Comparison of ENCODE assay signal across 18 cellular contexts in the genomic region with DNA sequence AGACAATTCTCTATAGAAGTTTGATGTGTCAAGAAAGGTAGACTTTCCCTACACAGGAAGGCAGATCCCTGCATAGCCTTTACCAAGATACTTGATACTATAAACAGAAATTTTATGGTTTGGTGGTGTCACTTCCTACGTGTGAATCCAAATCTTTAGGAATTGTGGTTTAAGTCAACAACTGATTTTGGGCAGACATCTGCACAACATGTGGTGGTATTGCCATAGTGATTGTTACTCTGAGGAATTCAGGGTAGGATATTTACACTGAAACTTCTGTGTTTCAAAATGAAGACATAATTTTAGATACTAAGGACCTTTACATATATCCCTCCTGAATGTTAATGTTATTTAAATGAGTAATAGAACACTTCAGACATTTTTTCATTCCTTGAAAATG.
DNase-seq lines count a peak whose midpoint lies in the region; TF ChIP-seq lines count a peak whose summit lies in the region.
"Had no signal": no experiment of that assay in that cellular context is flagged by ENCODE, and none has a peak within 500 bp of the region (broad histone marks: within the 10 kb centered on the region; RNA-seq: fewer than 3 reads in every experiment).

No MANE protein-coding gene starts in this region.

- H3K27me3 ChIP-seq in adipocyte (replicated peaks; ENCODE audit: control insufficient read depth, insufficient read depth, low read length) (no peaks in the 10 kb centered on the region), subcutaneous abdominal adipose tissue (ENCODE audit: control insufficient read depth in 5 of 5, insufficient read depth in 4 of 5, low read length in 5 of 5) (no peaks in the 10 kb centered on the region)
- H3K27me3 ChIP-seq: cardiac muscle cell, right lobe of liver had no signal

- H3K9ac ChIP-seq in adipocyte (ENCODE audit: low read length) = peak overlapping the region; percentile 27
- no peak overlapping the region for H3K9ac ChIP-seq in subcutaneous abdominal adipose tissue (ENCODE audit: low read length in 5 of 5)

- TF ChIP-seq CTCF in fibroblast of the aortic adventitia (IDR thresholded peaks at IDR 0.05; ENCODE audit: insufficient read depth, low read length) = no peak

- DNase-seq in GM04504 (ENCODE audit: low read depth) (peak; percentile 80), adipocyte (ENCODE audit: low read depth) (peak; percentile 59), fibroblast of the aortic adventitia (ENCODE audit: low read depth) (peak; percentile 63), NCI-H524 (lab: John Stamatoyannopoulos, UW) (no peak), NCI-H1694 (lab: John Stamatoyannopoulos, UW) (no peak)
- no peak for DNase-seq in activated CD4-positive, CD25-positive, alpha-beta regulatory T cell (lab: John Stamatoyannopoulos, UW)
- DNase-seq: activated CD4-positive, CD25-positive, alpha-beta regulatory T cell treated with anti-CD3 and anti-CD28 coated beads, Interleukin-2, amount 50 U/mL, for 72 hours; COR-L47; effector memory CD4-positive, alpha-beta T cell; immature natural killer cell; NCI-H446; right lobe of liver; Right ventricle myocardium superior; stimulated activated CD4-positive, alpha-beta T cell treated with anti-CD3 and anti-CD28 coated beads, Interleukin-2, amount 100 ng/mL, for 48 hours had no signal

- H3K36me3 ChIP-seq in adipocyte (ENCODE audit: control insufficient read depth, insufficient read depth, low read length, severe bottlenecking) (no peaks in the 10 kb centered on the region), subcutaneous abdominal adipose tissue (ENCODE audit: control insufficient read depth in 5 of 5, insufficient read depth in 5 of 5, low read length in 5 of 5) (peaks cover 0 to 2% (median 0%) of the 10 kb centered on the region in 5 donors)
- H3K36me3 ChIP-seq: cardiac muscle cell, right lobe of liver, thoracic aorta had no signal

- H3K27ac ChIP-seq in subcutaneous abdominal adipose tissue (ENCODE audit: low read depth, low read length) = peak overlapping the region; percentile 44
- H3K27ac ChIP-seq: cardiac muscle cell, HL-60, right lobe of liver, thoracic aorta had no signal

- H3K4me3 ChIP-seq in adipocyte (ENCODE audit: low read length) (no peak overlapping the region), fibroblast of the aortic adventitia (ENCODE audit: low read depth, low read length) (no peak overlapping the region), subcutaneous abdominal adipose tissue (ENCODE audit: low read depth in 1 of 5, low read length in 5 of 5) (no peak overlapping the region)
- H3K4me3 ChIP-seq: cardiac muscle cell, right lobe of liver, thoracic aorta had no signal

- H3K9me3 ChIP-seq in adipocyte (ENCODE audit: control insufficient read depth, low read length) (no peaks in the 10 kb centered on the region), subcutaneous abdominal adipose tissue (ENCODE audit: control insufficient read depth in 5 of 5, low read length in 5 of 5) (no peaks in the 10 kb centered on the region)
- H3K9me3 ChIP-seq: right lobe of liver, thoracic aorta had no signal

- H3K4me1 ChIP-seq in adipocyte (ENCODE audit: control insufficient read depth, insufficient read depth, low read length) (peaks cover 65% of the 10 kb centered on the region), subcutaneous abdominal adipose tissue (ENCODE audit: control insufficient read depth in 5 of 5, insufficient read depth in 5 of 5, low read length in 5 of 5) (peaks cover 3 to 62% (median 27%) of the 10 kb centered on the region in 5 donors)

Comparison
In these comparisons a context has a peak if more than half of its experiments do, and no peak if none do; other contexts are left out.
1. DNase-seq: peak in GM04504 (single experiment), adipocyte (single experiment) and fibroblast of the aortic adventitia (single experiment); none in NCI-H524 (0 of 2), NCI-H1694 (single experiment) and activated CD4-positive, CD25-positive, alpha-beta regulatory T cell (0 of 4).